ENCODE assay signal across 1 cellular context in the genomic region with DNA sequence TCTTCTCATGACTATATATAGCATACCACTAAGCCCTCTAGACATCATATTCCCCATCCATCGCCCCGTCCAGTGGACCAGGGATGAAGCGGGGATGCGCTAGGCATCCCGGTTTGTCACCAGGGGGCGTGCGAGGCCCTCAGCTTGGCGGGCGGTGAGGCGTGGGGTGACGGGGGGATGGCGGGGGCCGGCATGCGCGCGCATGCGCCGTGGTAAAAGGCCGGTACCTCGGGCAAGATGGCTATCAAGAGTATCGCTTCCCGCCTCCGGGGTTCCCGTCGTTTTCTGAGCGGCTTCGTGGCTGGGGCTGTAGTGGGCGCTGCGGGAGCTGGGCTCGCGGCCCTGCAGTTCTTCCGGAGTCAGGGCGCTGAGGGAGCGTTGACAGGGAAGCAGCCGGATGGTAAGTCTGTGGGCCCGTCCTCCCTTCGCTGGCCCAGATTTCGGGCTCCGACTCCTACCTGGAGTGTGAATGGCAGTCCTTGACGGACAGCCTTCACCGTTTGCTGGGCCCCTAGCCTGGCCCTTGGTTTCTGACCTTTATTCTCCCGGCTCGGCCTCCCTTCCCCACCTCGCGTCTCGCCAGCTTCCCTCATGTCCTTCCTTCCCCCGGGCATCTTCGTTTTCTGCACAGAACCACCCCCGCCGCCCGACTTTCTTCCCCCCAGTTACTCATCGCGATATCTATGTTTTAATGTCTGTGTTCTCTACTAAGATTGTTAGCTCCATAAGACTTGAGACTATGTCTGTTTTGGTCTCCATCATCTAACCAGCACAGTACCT.
TF ChIP-seq lines count a peak whose summit lies in the region.

A gene with protein sequence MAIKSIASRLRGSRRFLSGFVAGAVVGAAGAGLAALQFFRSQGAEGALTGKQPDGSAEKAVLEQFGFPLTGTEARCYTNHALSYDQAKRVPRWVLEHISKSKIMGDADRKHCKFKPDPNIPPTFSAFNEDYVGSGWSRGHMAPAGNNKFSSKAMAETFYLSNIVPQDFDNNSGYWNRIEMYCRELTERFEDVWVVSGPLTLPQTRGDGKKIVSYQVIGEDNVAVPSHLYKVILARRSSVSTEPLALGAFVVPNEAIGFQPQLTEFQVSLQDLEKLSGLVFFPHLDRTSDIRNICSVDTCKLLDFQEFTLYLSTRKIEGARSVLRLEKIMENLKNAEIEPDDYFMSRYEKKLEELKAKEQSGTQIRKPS (plus strand): TSS at position 210 of the 780 bp plus-strand sequence. CDS start 28 bp downstream, at position 238.

TF ChIP-seq in HCT116, 20 proteins besides CTCF, POLR2A, EP300 and RAD21 (continued from another document):
- TF ChIP-seq MAX (IDR thresholded peaks at IDR 0.05) (peak; percentile 66; the same call in 1 of the 2 replicates), POLR2AphosphoS5 (IDR thresholded peaks at IDR 0.05; ENCODE audit: low read depth, low read length) (peak; percentile 84), SRF (IDR thresholded peaks at IDR 0.05; ENCODE audit: low read depth) (no peak), CEBPB (IDR thresholded peaks at IDR 0.05; ENCODE audit: low read depth) (no peak)
